Comparison of ENCODE assay signal across 12 cellular contexts in genomic region chr1:227763246-227764018, GRCh38. TPM values are rescaled to one million over a fixed set of nuclear protein-coding genes. Genes with fewer than 3 reads are reported as not detected.
DNase-seq lines count a peak whose midpoint lies in the region; ATAC-seq and TF ChIP-seq lines count a peak whose summit lies in the region.
"Had no signal": no experiment of that assay in that cellular context is flagged by ENCODE, and none has a peak within 500 bp of the region (broad histone marks: within the 10 kb centered on the region; RNA-seq: fewer than 3 reads in every experiment).

No MANE protein-coding gene starts in this region.

- H3K27ac Mint-ChIP-seq in natural killer cell = peak overlapping the region; percentile 41 to 74
- no peak overlapping the region for H3K27ac Mint-ChIP-seq in natural killer cell treated with Interleukin-12 subunit alpha and Interleukin-12 subunit beta and Interleukin-15 and Interleukin-18, amount 100 ng/mL, for 72 hours
- H3K27ac Mint-ChIP-seq in T-helper 2 cell treated with Interferon-gamma antibody and Interleukin-4, amounts not matched to agents 5 μg/mL and 100 μg/mL, for 36 hours = peak overlapping the region; percentile 88

- H3K4me1 ChIP-seq in lower lobe of right lung (peaks cover 49% of the 10 kb centered on the region), vagina (peaks cover 35% of the 10 kb centered on the region)

- H3K36me3 ChIP-seq in lower lobe of right lung (peaks cover 46% of the 10 kb centered on the region), vagina (peaks cover 0 to 32% of the 10 kb centered on the region in 2 donors)

- TF ChIP-seq POLR2A in vagina (IDR thresholded peaks at IDR 0.05) = no peak

- H3K9me3 Mint-ChIP-seq in natural killer cell = no peaks in the 10 kb centered on the region
- no peaks in the 10 kb centered on the region for H3K9me3 Mint-ChIP-seq in natural killer cell treated with Interleukin-12 subunit alpha and Interleukin-12 subunit beta and Interleukin-15 and Interleukin-18, amount 100 ng/mL, for 72 hours
- no peaks in the 10 kb centered on the region for H3K9me3 Mint-ChIP-seq in T-helper 2 cell treated with Interferon-gamma antibody and Interleukin-4, amounts not matched to agents 5 μg/mL and 100 μg/mL, for 36 hours

- DNase-seq in natural killer cell (no peak), lower lobe of right lung (peak; percentile 39), vagina (ENCODE audit: extremely low spot score in 2 of 2) (no peak), NCI-H1930 (lab: John Stamatoyannopoulos, UW) (no peak), NCI-H2171 (lab: John Stamatoyannopoulos, UW) (no peak), medulla oblongata (ENCODE audit: extremely low spot score) (no peak)
- no peak for DNase-seq in natural killer cell treated with Interleukin-12 subunit alpha and Interleukin-12 subunit beta and Interleukin-15 and Interleukin-18, amount 100 ng/mL, for 72 hours (ENCODE audit: low spot score)
- DNase-seq in T-helper 2 cell treated with Interferon-gamma antibody and Interleukin-4, amounts not matched to agents 5 μg/mL and 100 μg/mL, for 36 hours (ENCODE audit: low spot score) = no peak

- ATAC-seq in natural killer cell (no peak), lower lobe of right lung (no peak)
- no peak for ATAC-seq in natural killer cell treated with Interleukin-12 subunit alpha and Interleukin-12 subunit beta and Interleukin-15 and Interleukin-18, amount 100 ng/mL, for 72 hours

- no peak overlapping the region for H3K4me3 ChIP-seq in lower lobe of right lung
- no peak overlapping the region for H3K4me3 ChIP-seq in vagina
- H3K4me3 ChIP-seq: cardiac muscle cell, mucosa of descending colon, right atrium auricular region, SK-N-MC had no signal

- no peaks in the 10 kb centered on the region for H3K9me3 ChIP-seq in lower lobe of right lung
- H3K9me3 ChIP-seq in vagina = no peaks in the 10 kb centered on the region
- H3K9me3 ChIP-seq: mucosa of descending colon, right atrium auricular region had no signal

- H3K27me3 Mint-ChIP-seq in natural killer cell (ENCODE audit: low read depth in 2 of 2) = peaks cover 3 to 8% of the 10 kb centered on the region in 2 donors
- H3K27me3 Mint-ChIP-seq in natural killer cell treated with Interleukin-12 subunit alpha and Interleukin-12 subunit beta and Interleukin-15 and Interleukin-18, amount 100 ng/mL, for 72 hours = peaks cover 0 to 2% of the 10 kb centered on the region in 2 donors
- H3K27me3 Mint-ChIP-seq in T-helper 2 cell treated with Interferon-gamma antibody and Interleukin-4, amounts not matched to agents 5 μg/mL and 100 μg/mL, for 36 hours (ENCODE audit: low read depth) = no peaks in the 10 kb centered on the region

- no peaks in the 10 kb centered on the region for H3K27me3 ChIP-seq in lower lobe of right lung (ENCODE audit: low read depth)
- no peaks in the 10 kb centered on the region for H3K27me3 ChIP-seq in vagina
- H3K27me3 ChIP-seq: cardiac muscle cell, right atrium auricular region had no signal

- H3K27ac ChIP-seq in lower lobe of right lung (peak overlapping the region; percentile 25), vagina (peak overlapping the region; percentile 63)
- H3K27ac ChIP-seq: cardiac muscle cell, right atrium auricular region, SK-N-MC had no signal

- H3K4me3 Mint-ChIP-seq in natural killer cell = peak overlapping the region; percentile 76
- no peak overlapping the region for H3K4me3 Mint-ChIP-seq in natural killer cell treated with Interleukin-12 subunit alpha and Interleukin-12 subunit beta and Interleukin-15 and Interleukin-18, amount 100 ng/mL, for 72 hours
- peak overlapping the region; percentile 68 for H3K4me3 Mint-ChIP-seq in T-helper 2 cell treated with Interferon-gamma antibody and Interleukin-4, amounts not matched to agents 5 μg/mL and 100 μg/mL, for 36 hours

- TF ChIP-seq CTCF in natural killer cell (IDR thresholded peaks at IDR 0.05) (no peak), lower lobe of right lung (IDR thresholded peaks at IDR 0.05) (no peak), vagina (IDR thresholded peaks at IDR 0.05) (no peak)

- H3K36me3 Mint-ChIP-seq in natural killer cell = peaks cover 7% of the 10 kb centered on the region
- H3K36me3 Mint-ChIP-seq in natural killer cell treated with Interleukin-12 subunit alpha and Interleukin-12 subunit beta and Interleukin-15 and Interleukin-18, amount 100 ng/mL, for 72 hours = peaks cover 16% of the 10 kb centered on the region
- peaks cover 57% of the 10 kb centered on the region for H3K36me3 Mint-ChIP-seq in T-helper 2 cell treated with Interferon-gamma antibody and Interleukin-4, amounts not matched to agents 5 μg/mL and 100 μg/mL, for 36 hours (ENCODE audit: low read depth)

- intact Hi-C loops in natural killer cell (cut with micrococcal nuclease) = loop anchor here (2.0 kb wide), 1 partner anchor 183 kb away; the partner anchor contains the start of gene WNT9A
- intact Hi-C loops in lower lobe of right lung (cut with DNase I) = loop anchor here (10.0 kb wide), 1 partner anchor 171 kb away; no protein-coding TSS in a partner anchor
- intact Hi-C loops in vagina (cut with DNase I) = loop anchor here (2.0 kb wide), 1 partner anchor 185 kb away; no protein-coding TSS in a partner anchor

- H3K4me1 Mint-ChIP-seq in natural killer cell = peaks cover 69 to 72% of the 10 kb centered on the region in 2 donors
- H3K4me1 Mint-ChIP-seq in natural killer cell treated with Interleukin-12 subunit alpha and Interleukin-12 subunit beta and Interleukin-15 and Interleukin-18, amount 100 ng/mL, for 72 hours (ENCODE audit: low read depth in 2 of 2) = peaks cover 50 to 54% of the 10 kb centered on the region in 2 donors
- H3K4me1 Mint-ChIP-seq in T-helper 2 cell treated with Interferon-gamma antibody and Interleukin-4, amounts not matched to agents 5 μg/mL and 100 μg/mL, for 36 hours (ENCODE audit: low read depth) = peaks cover 71% of the 10 kb centered on the region

RNA-seq across cellular contexts. Expression of gene SNAP47, which starts 28.2 kb away (rescaled TPM):
- 10 to 100 TPM; 19.0 to 24.2 (median 23.1) TPM for total RNA-seq in natural killer cell
- 10 to 100 TPM; 23.5 to 32.5 TPM for total RNA-seq in natural killer cell treated with Interleukin-12 subunit alpha and Interleukin-12 subunit beta and Interleukin-15 and Interleukin-18, amount 100 ng/mL, for 72 hours
- 23.1 TPM for total RNA-seq in lower lobe of right lung
- total RNA-seq in vagina = 28.7 TPM

RNA-seq across cellular contexts. Expression of gene JMJD4, which starts 28.3 kb away (rescaled TPM):
- total RNA-seq in natural killer cell = 10 to 100 TPM in 2 of 3 donors, 1 to 10 TPM in 1; 8.8 to 12.4 (median 12.3) TPM
- total RNA-seq in natural killer cell treated with Interleukin-12 subunit alpha and Interleukin-12 subunit beta and Interleukin-15 and Interleukin-18, amount 100 ng/mL, for 72 hours = 10 to 100 TPM; 17.3 to 34.0 TPM
- total RNA-seq in lower lobe of right lung = 14.9 TPM
- 18.2 TPM for total RNA-seq in vagina

RNA-seq across cellular contexts. Expression of gene PRSS38, which starts 52.0 kb away (rescaled TPM):
- total RNA-seq in natural killer cell = not detected
- not detected for total RNA-seq in natural killer cell treated with Interleukin-12 subunit alpha and Interleukin-12 subunit beta and Interleukin-15 and Interleukin-18, amount 100 ng/mL, for 72 hours
- not detected for total RNA-seq in lower lobe of right lung
- total RNA-seq in vagina = not detected
- total RNA-seq: cardiac muscle cell, mucosa of descending colon, right atrium auricular region had no signal

Comparison
In these comparisons a context has a peak if more than half of its experiments do, and no peak if none do; other contexts are left out.
1. H3K27ac Mint-ChIP-seq: peak in natural killer cell (2 of 2) and T-helper 2 cell treated with Interferon-gamma antibody and Interleukin-4, amounts not matched to agents 5 μg/mL and 100 μg/mL, for 36 hours (single experiment); none in natural killer cell treated with Interleukin-12 subunit alpha and Interleukin-12 subunit beta and Interleukin-15 and Interleukin-18, amount 100 ng/mL, for 72 hours (0 of 2).